In genomic region chr9:123120953-123121352, GRCh38 we compare ENCODE assay signal across 14 cellular contexts.
"Had no signal": no experiment of that assay in that cellular context is flagged by ENCODE, and none has a peak within 500 bp of the region (broad histone marks: within the 10 kb centered on the region; RNA-seq: fewer than 3 reads in every experiment).

No MANE protein-coding gene starts in this region.

- H3K27ac ChIP-seq: thyroid gland had no signal

- FAIRE-seq: endometrium had no signal

- H3K9me3 ChIP-seq: thyroid gland had no signal

- H3K27me3 ChIP-seq: thyroid gland had no signal

- H3K4me3 ChIP-seq: thyroid gland had no signal

- DNase-seq: activated CD4-positive, alpha-beta T cell treated with anti-CD3 and anti-CD28 coated beads, Interleukin-2, amount 10 ng/mL, durations not matched to agents 7 days and 5 days; activated CD4-positive, CD25-positive, alpha-beta regulatory T cell; activated CD8-positive, alpha-beta memory T cell treated with anti-CD3 and anti-CD28 coated beads for 24 hours; activated naive CD4-positive, alpha-beta T cell treated with Interleukin-2 at 50 U/mL for 16 hours; foreskin fibroblast; glutamatergic neuron; hypothalamus; mesendoderm; right cardiac atrium; SW 1271; thyroid gland had no signal

- ATAC-seq: esophagus mucosa; natural killer cell treated with Interleukin-12 subunit alpha and Interleukin-12 subunit beta and Interleukin-15 and Interleukin-18, amount 100 ng/mL, for 72 hours; right cardiac atrium had no signal

- H3K36me3 ChIP-seq: thyroid gland had no signal
